Comparison of ENCODE assay signal across 19 cellular contexts in genomic region chr5:116536279-116537161, GRCh38. TPM values are rescaled to one million over a fixed set of nuclear protein-coding genes. Genes with fewer than 3 reads are reported as not detected.
A peak's percentile ranks its signal among the peaks of the same experiment; 100 is the strongest.
DNase-seq lines count a peak whose midpoint lies in the region; ATAC-seq, FAIRE-seq and TF ChIP-seq lines count a peak whose summit lies in the region.
"Had no signal": no experiment of that assay in that cellular context is flagged by ENCODE, and none has a peak within 500 bp of the region (broad histone marks: within the 10 kb centered on the region; RNA-seq: fewer than 3 reads in every experiment).

No MANE protein-coding gene starts in this region.

- TF ChIP-seq EP300 in sigmoid colon (IDR thresholded peaks at IDR 0.05), result peak in 1 of 4 donors; percentile 40

- H3K9me3 ChIP-seq in sigmoid colon, result no peaks in the 10 kb centered on the region
- H3K9me3 ChIP-seq: BE2C, heart right ventricle, thyroid gland had no signal

- intact Hi-C loops in left colon (cut with DNase I, micrococcal nuclease), result no loop called here
- intact Hi-C loops in sigmoid colon (cut with DNase I), result no loop called here

- WGBS in sigmoid colon, 2 donors, result 23 to 69% methylated on average over 12 of the region's 12 CpGs

- no peaks in the 10 kb centered on the region for H3K27me3 ChIP-seq in sigmoid colon
- H3K27me3 ChIP-seq: BE2C, heart right ventricle, thyroid gland had no signal

- H3K4me1 ChIP-seq in sigmoid colon, result peaks cover 0 to 61% (median 54%) of the 10 kb centered on the region in 4 donors

- no peaks in the 10 kb centered on the region for H3K36me3 ChIP-seq in sigmoid colon
- H3K36me3 ChIP-seq: BE2C, heart right ventricle, thyroid gland had no signal

- peak overlapping the region in 1 of 4 donors; percentile 2 for H3K4me3 ChIP-seq in sigmoid colon
- H3K4me3 ChIP-seq: heart right ventricle, K562, thyroid gland had no signal

- TF ChIP-seq POLR2A in sigmoid colon (IDR thresholded peaks at IDR 0.05), result no peak

- peak; percentile 5 for DNase-seq in HuH-7 (ENCODE audit: low spot score)
- peak in 25 of 61 donors; percentile 9 to 63 (median 37) for DNase-seq in caudate nucleus (lab: John Stamatoyannopoulos, UW)
- DNase-seq in left colon, result peak in 1 of 2 donors; percentile 57
- no peak for DNase-seq in sigmoid colon
- DNase-seq in HTR-8/SVneo (ENCODE audit: insufficient read length, low spot score), result no peak
- DNase-seq in T-helper 2 cell, result no peak
- DNase-seq: BE2C, H7, heart right ventricle, NCI-H1436, NCI-H524 treated with DMSO at 0.1 percent for 48 hours, RPMI8226, T-helper 1 cell, thyroid gland had no signal

- TF ChIP-seq CTCF in sigmoid colon (IDR thresholded peaks at IDR 0.05), result no peak

- H3K27ac ChIP-seq in caudate nucleus (ENCODE audit: low read depth, low read length) (peak overlapping the region; percentile 46), sigmoid colon (peak overlapping the region in 3 of 4 donors; percentile 19 to 61 (median 29))
- H3K27ac ChIP-seq: epithelial cell of prostate, heart right ventricle, thyroid gland had no signal

- FAIRE-seq in HTR-8/SVneo (lab: Jason Lieb, UNC), result no peak
- FAIRE-seq: K562 had no signal

- ATAC-seq in left colon (peak; percentile 86), HG02885 (IDR thresholded peaks at IDR 0.05; ENCODE audit: poor library complexity, unreplicated experiment) (no peak), HG02642 (IDR thresholded peaks at IDR 0.05; ENCODE audit: poor library complexity, unreplicated experiment) (no peak)
- ATAC-seq: activated CD4-positive, CD25-positive, alpha-beta regulatory T cell treated with anti-CD3 and anti-CD28 coated beads, Interleukin-2, amount 50 U/mL, for 24 hours; K562 had no signal

RNA-seq across cellular contexts. Expression of gene SEMA6A, which starts 38.1 kb away (rescaled TPM):
- 100 to 1,000 TPM; 100 to 103 TPM for total RNA-seq in left colon
- total RNA-seq in sigmoid colon, result 10 to 100 TPM; 25.0 to 55.7 (median 39.5) TPM
- polyA plus RNA-seq in sigmoid colon, result 10 to 100 TPM in 1 of 3 donors, 1 to 10 TPM in 2; 4.9 to 16.3 (median 8.4) TPM
